ENCODE assay signal across 1 cellular context in genomic region chr11:790721-791564, GRCh38.
TF ChIP-seq lines count a peak whose summit lies in the region.

No MANE protein-coding gene starts in this region.

TF ChIP-seq in IMR-90, 13 proteins besides CTCF, POLR2A, EP300 and RAD21:
- TF ChIP-seq, protein P1, sequence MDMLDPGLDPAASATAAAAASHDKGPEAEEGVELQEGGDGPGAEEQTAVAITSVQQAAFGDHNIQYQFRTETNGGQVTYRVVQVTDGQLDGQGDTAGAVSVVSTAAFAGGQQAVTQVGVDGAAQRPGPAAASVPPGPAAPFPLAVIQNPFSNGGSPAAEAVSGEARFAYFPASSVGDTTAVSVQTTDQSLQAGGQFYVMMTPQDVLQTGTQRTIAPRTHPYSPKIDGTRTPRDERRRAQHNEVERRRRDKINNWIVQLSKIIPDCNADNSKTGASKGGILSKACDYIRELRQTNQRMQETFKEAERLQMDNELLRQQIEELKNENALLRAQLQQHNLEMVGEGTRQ (IDR thresholded peaks at IDR 0.05; ENCODE audit: low read depth, low read length): no peak
- TF ChIP-seq RFX5 (IDR thresholded peaks at IDR 0.05; ENCODE audit: low read depth, low read length): no peak
- no peak for TF ChIP-seq MXI1 (IDR thresholded peaks at IDR 0.05; ENCODE audit: borderline replicate concordance, low read depth, low read length)
TF ChIP-seq in IMR-90: peak in this region for 0.
